ENCODE assay signal across 9 cellular contexts in the genomic region with DNA sequence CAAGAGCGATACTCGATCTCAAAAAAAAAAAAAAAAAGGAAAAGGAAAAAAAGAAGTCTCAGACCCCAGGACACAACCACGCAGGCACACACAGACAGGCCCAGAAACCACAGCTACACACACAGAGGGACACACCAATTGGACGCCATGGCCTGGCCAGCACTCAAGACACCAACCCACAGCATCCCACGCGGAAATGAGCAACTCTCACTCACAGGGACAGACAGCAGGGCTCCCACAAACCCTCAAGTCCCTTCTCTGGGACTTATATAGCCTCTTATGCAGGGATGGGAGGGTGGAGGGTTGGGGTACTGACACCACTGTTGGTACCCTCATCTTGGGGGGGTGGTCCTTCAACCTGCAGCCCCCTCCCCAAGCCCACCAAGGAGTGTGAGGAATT. TPM values are rescaled to one million over a fixed set of nuclear protein-coding genes. Genes with fewer than 3 reads are reported as not detected.
DNase-seq lines count a peak whose midpoint lies in the region; ATAC-seq and TF ChIP-seq lines count a peak whose summit lies in the region.
"Had no signal": no experiment of that assay in that cellular context is flagged by ENCODE, and none has a peak within 500 bp of the region (broad histone marks: within the 10 kb centered on the region; RNA-seq: fewer than 3 reads in every experiment).

No MANE protein-coding gene starts in this region.

- H3K27ac ChIP-seq in HUES64 (ENCODE audit: low read depth, low read length) (no peak overlapping the region), colonic mucosa (no peak overlapping the region), left lung (peak overlapping the region; percentile 23 to 78), tibial nerve (peak overlapping the region in 3 of 4 donors; percentile 36 to 79 (median 65))

- TF ChIP-seq CTCF in colonic mucosa (IDR thresholded peaks at IDR 0.05): no peak
- no peak for TF ChIP-seq CTCF in left lung (IDR thresholded peaks at IDR 0.05)
- TF ChIP-seq CTCF in tibial nerve (IDR thresholded peaks at IDR 0.05): no peak

- DNase-seq in colonic mucosa: no peak
- no peak for DNase-seq in left lung
- no peak for DNase-seq in tibial nerve (ENCODE audit: low spot score in 2 of 2)
- DNase-seq in head of caudate nucleus: no peak
- no peak for DNase-seq in SHP77 (lab: John Stamatoyannopoulos, UW)
- DNase-seq in kidney tubule cell (ENCODE audit: low spot score): no peak
- DNase-seq: T-helper 2 cell had no signal

- ATAC-seq in left lung: peak; percentile 6

- H3K4me3 ChIP-seq in HUES64 (ENCODE audit: low read length): peak overlapping the region; percentile 60
- H3K4me3 ChIP-seq in colonic mucosa: peak overlapping the region; percentile 25
- peak overlapping the region; percentile 28 to 29 for H3K4me3 ChIP-seq in left lung
- peak overlapping the region in 3 of 4 donors; percentile 30 to 51 (median 31) for H3K4me3 ChIP-seq in tibial nerve

- no peak for TF ChIP-seq EP300 in tibial nerve (IDR thresholded peaks at IDR 0.05)

- H3K9ac ChIP-seq in HUES64 (ENCODE audit: low read depth, low read length) (no peak overlapping the region), colonic mucosa (ENCODE audit: low read depth in 2 of 2, low read length in 2 of 2) (no peak overlapping the region)

- intact Hi-C loops in colonic mucosa (cut with DNase I): no loop called here
- intact Hi-C loops in left lung (cut with DNase I): no loop called here
- intact Hi-C loops in head of caudate nucleus (cut with DNase I): no loop called here

- TF ChIP-seq POLR2A in tibial nerve (IDR thresholded peaks at IDR 0.05): no peak

- 81% methylated on average over 6 of the region's 6 CpGs for WGBS in HUES64
- 24 to 39% methylated on average over 6 of the region's 6 CpGs for WGBS in tibial nerve, 2 donors

- H3K4me1 ChIP-seq in HUES64 (ENCODE audit: insufficient read depth, low read length): peaks cover 4% of the 10 kb centered on the region
- H3K4me1 ChIP-seq in colonic mucosa: no peaks in the 10 kb centered on the region
- H3K4me1 ChIP-seq in left lung: peaks cover 0 to 17% of the 10 kb centered on the region in 2 donors
- H3K4me1 ChIP-seq in tibial nerve: peaks cover 0 to 48% (median 10%) of the 10 kb centered on the region in 4 donors

- H3K9me3 ChIP-seq in HUES64 (ENCODE audit: insufficient read depth, low read depth, low read length) (no peaks in the 10 kb centered on the region), colonic mucosa (no peaks in the 10 kb centered on the region), left lung (no peaks in the 10 kb centered on the region), tibial nerve (no peaks in the 10 kb centered on the region)

- H3K27me3 ChIP-seq in HUES64 (ENCODE audit: insufficient read depth, low read length): no peaks in the 10 kb centered on the region
- H3K27me3 ChIP-seq in colonic mucosa: peaks cover 23% of the 10 kb centered on the region
- peaks cover 0 to 76% of the 10 kb centered on the region in 2 donors for H3K27me3 ChIP-seq in left lung
- peaks cover 0 to 33% of the 10 kb centered on the region in 2 donors for H3K27me3 ChIP-seq in tibial nerve

- H3K36me3 ChIP-seq in HUES64 (ENCODE audit: insufficient read depth, low read length) (peaks cover 67% of the 10 kb centered on the region), colonic mucosa (no peaks in the 10 kb centered on the region), left lung (peaks cover 0 to 5% of the 10 kb centered on the region in 2 donors), tibial nerve (peaks cover 0 to 12% (median 0%) of the 10 kb centered on the region in 3 donors)

RNA-seq across cellular contexts. Expression of gene NOTCH3, which starts 5.9 kb away (rescaled TPM):
- polyA plus RNA-seq in HUES64 (2013, experiment 1 of 2): 52.5 TPM
- 56.0 TPM for polyA plus RNA-seq in HUES64 (2013, experiment 2 of 2)
- total RNA-seq in colonic mucosa (10 to 100 TPM in 1 of 2 donors, 1 to 10 TPM in 1; 4.4 to 10.5 TPM), left lung (10 to 100 TPM; 73.2 to 94.1 TPM), tibial nerve (10 to 100 TPM; 34.3 to 86.1 (median 53.2) TPM)

RNA-seq across cellular contexts. Expression of gene EPHX3, which starts 37.3 kb away (rescaled TPM):
- 12.0 TPM for polyA plus RNA-seq in HUES64 (2013, experiment 1 of 2)
- 12.4 TPM for polyA plus RNA-seq in HUES64 (2013, experiment 2 of 2)
- under 1 TPM; 0.53 to 0.82 TPM for total RNA-seq in colonic mucosa
- 1 to 10 TPM; 1.6 to 7.6 TPM for total RNA-seq in left lung
- total RNA-seq in tibial nerve: under 1 TPM in 1 of 4 donors, not detected in 3; 0.20 TPM
- total RNA-seq: HT1080 had no signal

Comparison
In these comparisons a context has a peak if more than half of its experiments do, and no peak if none do; other contexts are left out.
1. H3K27ac ChIP-seq: peak in left lung (2 of 2) and tibial nerve (3 of 4); none in HUES64 (single experiment) and colonic mucosa (single experiment).
2. Peak in every context shown above with its lines, with median percentiles within 50 percentile points of each other: H3K4me3 ChIP-seq.